Comparison of ENCODE assay signal across 12 cellular contexts in the genomic region with DNA sequence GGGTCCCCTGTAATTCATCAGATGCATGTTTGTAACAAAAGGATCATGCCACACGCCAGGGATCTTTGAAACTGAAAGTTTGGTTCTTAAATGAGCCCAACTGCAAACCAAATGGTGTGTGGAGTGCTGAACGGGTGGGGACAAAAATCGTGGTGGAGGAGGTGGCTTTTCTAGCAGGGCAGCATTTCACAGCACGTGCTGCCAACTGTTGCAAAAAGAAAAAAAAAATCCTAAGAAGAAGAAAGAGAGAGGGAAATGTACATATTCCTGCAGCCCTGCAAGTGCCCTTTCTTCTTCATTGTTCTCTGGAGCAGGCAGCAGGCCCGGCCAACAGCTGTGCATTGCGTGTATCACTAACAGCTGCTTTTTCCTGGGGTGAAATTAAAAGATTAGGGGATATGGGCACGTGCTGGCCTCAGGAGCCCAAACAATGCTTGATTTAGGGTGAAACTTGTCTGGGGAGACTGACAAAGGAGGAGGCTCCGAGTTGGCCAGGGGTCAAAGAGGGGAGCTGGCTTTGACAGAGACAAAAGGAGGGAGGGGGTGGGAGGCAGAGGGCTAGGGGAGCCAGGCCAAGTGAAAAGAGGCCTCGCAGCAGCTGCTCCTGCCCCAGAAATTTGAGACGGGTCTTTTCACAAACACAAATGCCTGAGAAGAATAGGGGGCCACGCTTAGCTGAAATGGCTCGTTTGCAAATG.
DNase-seq lines count a peak whose midpoint lies in the region; ATAC-seq lines count a peak whose summit lies in the region.
"Had no signal": no experiment of that assay in that cellular context is flagged by ENCODE, and none has a peak within 500 bp of the region (broad histone marks: within the 10 kb centered on the region; RNA-seq: fewer than 3 reads in every experiment).

No MANE protein-coding gene starts in this region.

- no peak overlapping the region for H3K27ac Mint-ChIP-seq in activated naive CD4-positive, alpha-beta T cell treated with anti-CD3 and anti-CD28 coated beads, Interleukin-2, amount 50 U/mL, for 72 hours
- H3K27ac Mint-ChIP-seq: stimulated activated naive B cell treated with anti-CD40 and anti-IgM and Interleukin-4, amounts not matched to agents 10 μg/mL and 1 μg/mL and 100 μg/mL, for 72 hours had no signal

- H3K27me3 ChIP-seq in BLaER1 treated with 17β-estradiol and CSF1 and Interleukin-3, amounts not matched to agents 10 nM and 100 nM = no peaks in the 10 kb centered on the region

- no peak overlapping the region for H3K4me3 ChIP-seq in BLaER1 treated with 17β-estradiol and CSF1 and Interleukin-3, amounts not matched to agents 10 nM and 100 nM

- no peaks in the 10 kb centered on the region for H3K9me3 Mint-ChIP-seq in activated naive CD4-positive, alpha-beta T cell treated with anti-CD3 and anti-CD28 coated beads, Interleukin-2, amount 50 U/mL, for 72 hours
- H3K9me3 Mint-ChIP-seq: stimulated activated naive B cell treated with anti-CD40 and anti-IgM and Interleukin-4, amounts not matched to agents 10 μg/mL and 1 μg/mL and 100 μg/mL, for 72 hours had no signal

- no peaks in the 10 kb centered on the region for H3K36me3 Mint-ChIP-seq in activated naive CD4-positive, alpha-beta T cell treated with anti-CD3 and anti-CD28 coated beads, Interleukin-2, amount 50 U/mL, for 72 hours
- H3K36me3 Mint-ChIP-seq: stimulated activated naive B cell treated with anti-CD40 and anti-IgM and Interleukin-4, amounts not matched to agents 10 μg/mL and 1 μg/mL and 100 μg/mL, for 72 hours had no signal

- H3K36me3 ChIP-seq in BLaER1 treated with 17β-estradiol and CSF1 and Interleukin-3, amounts not matched to agents 10 nM and 100 nM = no peaks in the 10 kb centered on the region

- DNase-seq in NCI-H1105 treated with DMSO at 0.1 percent for 48 hours (lab: John Stamatoyannopoulos, UW) (peak; percentile 99), NCI-H82 (lab: John Stamatoyannopoulos, UW) (peak; percentile 81), iPS-NIHi7 (ENCODE audit: extremely low spot score) (peak; percentile 86)
- DNase-seq in activated naive CD4-positive, alpha-beta T cell treated with anti-CD3 and anti-CD28 coated beads, Interleukin-2, amount 50 U/mL, for 72 hours (ENCODE audit: low spot score in 2 of 2) = no peak
- DNase-seq: activated effector memory CD4-positive, alpha-beta T cell treated with anti-CD3 and anti-CD28 coated beads, Interleukin-2, amount 50 U/mL, for 16 hours; stimulated activated CD4-positive, alpha-beta T cell treated with anti-CD3 and anti-CD28 coated beads, Interleukin-15, amount 100 ng/mL, for 24 hours; stimulated activated naive B cell treated with anti-CD40 and anti-IgM and Interleukin-4, amounts not matched to agents 10 μg/mL and 1 μg/mL and 100 μg/mL, for 72 hours had no signal

- peak overlapping the region in 8 of 11 experiments; percentile 6 to 47 (median 32); a peak in 12 of 22 replicates for H3K4me2 ChIP-seq in BLaER1 treated with 17β-estradiol and CSF1 and Interleukin-3, amounts not matched to agents 10 nM and 100 nM

- no peak overlapping the region for H3K27ac ChIP-seq in BLaER1 treated with 17β-estradiol and CSF1 and Interleukin-3, amounts not matched to agents 10 nM and 100 nM

- no peak overlapping the region for H3K9ac ChIP-seq in BLaER1 treated with 17β-estradiol and CSF1 and Interleukin-3, amounts not matched to agents 10 nM and 100 nM

- ATAC-seq in HG02870 (IDR thresholded peaks at IDR 0.05; ENCODE audit: unreplicated experiment) = no peak
- ATAC-seq in activated CD4-positive, CD25-positive, alpha-beta regulatory T cell treated with anti-CD3 and anti-CD28 coated beads, Interleukin-2, amount 50 U/mL, for 24 hours = no peak
- no peak for ATAC-seq in HG02588 (IDR thresholded peaks at IDR 0.05; ENCODE audit: unreplicated experiment)
- no peak for ATAC-seq in activated naive CD4-positive, alpha-beta T cell treated with anti-CD3 and anti-CD28 coated beads, Interleukin-2, amount 50 U/mL, for 72 hours
- ATAC-seq: Panc1; stimulated activated naive B cell treated with anti-CD40 and anti-IgM and Interleukin-4, amounts not matched to agents 10 μg/mL and 1 μg/mL and 100 μg/mL, for 72 hours had no signal

- peaks cover 0 to 22% (median 10%) of the 10 kb centered on the region in 10 experiments; a peak in 10 of 20 replicates for H3K4me1 ChIP-seq in BLaER1 treated with 17β-estradiol and CSF1 and Interleukin-3, amounts not matched to agents 10 nM and 100 nM

- H4K20me1 ChIP-seq in BLaER1 treated with 17β-estradiol and CSF1 and Interleukin-3, amounts not matched to agents 10 nM and 100 nM = no peaks in the 10 kb centered on the region

- H3K9me3 ChIP-seq in BLaER1 treated with 17β-estradiol and CSF1 and Interleukin-3, amounts not matched to agents 10 nM and 100 nM (replicated peaks in 1 of 11) = no peaks in the 10 kb centered on the region

Comparison
In these comparisons a context has a peak if more than half of its experiments do, and no peak if none do; other contexts are left out.
1. DNase-seq: peak in NCI-H1105 treated with DMSO at 0.1 percent for 48 hours (single experiment), NCI-H82 (single experiment) and iPS-NIHi7 (single experiment); none in activated naive CD4-positive, alpha-beta T cell treated with anti-CD3 and anti-CD28 coated beads, Interleukin-2, amount 50 U/mL, for 72 hours (0 of 2).